Comparison of ENCODE assay signal across 1 cellular context in genomic region chr18:23280844-23281243, GRCh38.
A peak's percentile ranks its signal among the peaks of the same experiment; 100 is the strongest.
TF ChIP-seq lines count a peak whose summit lies in the region.

No MANE protein-coding gene starts in this region.

TF ChIP-seq in HepG2, 621 proteins besides CTCF, POLR2A, EP300 and RAD21 (continued from another document):
- TF ChIP-seq ZNF121 (CRISPR knock-in tag; IDR thresholded peaks at IDR 0.05), result peak; percentile 62
- TF ChIP-seq CEBPB (IDR thresholded peaks at IDR 0.05; ENCODE audit: borderline replicate concordance, low read depth, low read length), result peak; percentile 84
- TF ChIP-seq CEBPG (CRISPR knock-in tag; IDR thresholded peaks at IDR 0.05), result 0 out of 2 replicates have a peak, but pooled peaks have one; percentile 14
